In the genomic region with DNA sequence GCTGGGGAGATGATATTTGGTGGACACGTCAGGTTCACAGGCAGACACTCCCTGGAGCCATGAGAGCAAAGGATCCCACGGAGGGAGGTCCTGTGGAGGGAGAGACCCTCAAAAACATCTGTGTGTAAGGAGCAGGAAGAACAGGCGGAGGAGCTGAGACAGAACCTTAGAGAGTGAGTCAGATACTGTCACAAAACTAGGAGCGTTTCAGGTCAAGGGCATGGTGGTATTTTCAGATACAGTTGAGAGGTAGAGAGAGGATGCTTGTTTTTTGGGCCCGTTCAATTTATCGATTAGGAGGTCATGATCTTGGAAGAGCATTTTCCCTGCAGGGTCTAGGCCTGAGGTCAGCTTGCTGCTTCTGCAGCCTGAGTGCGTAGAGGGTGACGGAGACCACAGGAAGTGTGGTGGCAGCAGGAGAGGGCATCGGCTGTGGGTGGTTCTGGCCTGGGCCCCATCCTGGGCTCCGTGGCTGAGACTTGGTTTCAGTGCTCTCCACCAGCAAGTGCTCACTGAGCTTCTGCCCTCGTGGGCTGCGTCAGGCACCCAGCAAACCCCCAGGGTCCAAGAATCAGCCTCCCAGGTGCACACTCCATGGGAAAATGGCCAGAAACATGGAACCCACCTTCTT, we compare ENCODE assay signal across 16 cellular contexts. TPM values are rescaled to one million over a fixed set of nuclear protein-coding genes. Genes with fewer than 3 reads are reported as not detected.
DNase-seq lines count a peak whose midpoint lies in the region; ATAC-seq and TF ChIP-seq lines count a peak whose summit lies in the region.
"Had no signal": no experiment of that assay in that cellular context is flagged by ENCODE, and none has a peak within 500 bp of the region (broad histone marks: within the 10 kb centered on the region; RNA-seq: fewer than 3 reads in every experiment).

No MANE protein-coding gene starts in this region.

- H3K4me3 ChIP-seq in RWPE2 (ENCODE audit: severe bottlenecking), result no peak overlapping the region
- no peak overlapping the region for H3K4me3 ChIP-seq in esophagus muscularis mucosa
- no peak overlapping the region for H3K4me3 ChIP-seq in sigmoid colon
- H3K4me3 ChIP-seq: breast epithelium, heart right ventricle, lung, stomach had no signal

- no peaks in the 10 kb centered on the region for H3K27me3 ChIP-seq in RWPE2 (ENCODE audit: insufficient read depth, poor library complexity, severe bottlenecking)
- H3K27me3 ChIP-seq in esophagus muscularis mucosa, result no peaks in the 10 kb centered on the region
- no peaks in the 10 kb centered on the region for H3K27me3 ChIP-seq in sigmoid colon
- H3K27me3 ChIP-seq: breast epithelium, heart right ventricle, stomach had no signal

- peaks cover 12% of the 10 kb centered on the region for H3K4me1 Mint-ChIP-seq in activated T-cell treated with anti-CD3 and anti-CD28 coated beads, Interleukin-2, amount 50 U/mL, for 24 hours (ENCODE audit: low read depth)

- intact Hi-C loops in esophagus muscularis mucosa (cut with DNase I), result no loop called here
- intact Hi-C loops in sigmoid colon (cut with DNase I), result no loop called here

- no peak for DNase-seq in activated T-cell treated with anti-CD3 and anti-CD28 coated beads, Interleukin-2, amount 50 U/mL, for 24 hours
- no peak for DNase-seq in activated T-cell treated with anti-CD3 and anti-CD28 coated beads, Interleukin-2, amount 50 U/mL, for 1 hour
- DNase-seq in RWPE2 (ENCODE audit: low spot score) (no peak), esophagus muscularis mucosa (ENCODE audit: extremely low spot score) (no peak), sigmoid colon (no peak), NCI-H748 (lab: John Stamatoyannopoulos, UW; ENCODE audit: unreplicated experiment) (no peak), NCI-H2227 treated with DMSO at 0.1 percent for 48 hours (lab: John Stamatoyannopoulos, UW) (no peak), A172 (ENCODE audit: low spot score) (no peak)
- DNase-seq: activated naive CD8-positive, alpha-beta T cell treated with anti-CD3 and anti-CD28 coated beads, Interleukin-2, amount 10 ng/mL, durations not matched to agents 7 days and 5 days; heart right ventricle; NCI-H146; NCI-H446; stomach had no signal

- no peaks in the 10 kb centered on the region for H3K9me3 ChIP-seq in RWPE2 (ENCODE audit: severe bottlenecking)
- H3K9me3 ChIP-seq in esophagus muscularis mucosa, result no peaks in the 10 kb centered on the region
- no peaks in the 10 kb centered on the region for H3K9me3 ChIP-seq in sigmoid colon
- H3K9me3 ChIP-seq: breast epithelium, heart right ventricle, stomach had no signal

- peak overlapping the region; percentile 18 for H3K27ac Mint-ChIP-seq in activated T-cell treated with anti-CD3 and anti-CD28 coated beads, Interleukin-2, amount 50 U/mL, for 24 hours
- H3K27ac Mint-ChIP-seq: activated naive CD8-positive, alpha-beta T cell treated with anti-CD3 and anti-CD28 coated beads, Interleukin-2, amount 10 ng/mL, durations not matched to agents 7 days and 5 days had no signal

- no peak for TF ChIP-seq POLR2A in esophagus muscularis mucosa (IDR thresholded peaks at IDR 0.05; ENCODE audit: low read depth)
- no peak for TF ChIP-seq POLR2A in sigmoid colon (IDR thresholded peaks at IDR 0.05)

- H3K27ac ChIP-seq in RWPE2 (ENCODE audit: poor library complexity, severe bottlenecking) (peak overlapping the region; percentile 18), esophagus muscularis mucosa (replicated peaks in 1 of 4) (peak overlapping the region; percentile 45 to 51 (median 48)), sigmoid colon (peak overlapping the region in 3 of 4 donors; percentile 31 to 57 (median 40))
- H3K27ac ChIP-seq: breast epithelium, heart right ventricle had no signal

- H3K4me1 ChIP-seq in RWPE2 (ENCODE audit: insufficient read depth, poor library complexity, severe bottlenecking) (peaks cover 4% of the 10 kb centered on the region), esophagus muscularis mucosa (peaks cover 3 to 87% (median 77%) of the 10 kb centered on the region in 4 donors), sigmoid colon (peaks cover 0 to 72% (median 27%) of the 10 kb centered on the region in 4 donors)

- H3K4me3 Mint-ChIP-seq in activated T-cell treated with anti-CD3 and anti-CD28 coated beads, Interleukin-2, amount 50 U/mL, for 24 hours, result no peak overlapping the region
- H3K4me3 Mint-ChIP-seq: activated naive CD8-positive, alpha-beta T cell treated with anti-CD3 and anti-CD28 coated beads, Interleukin-2, amount 10 ng/mL, durations not matched to agents 7 days and 5 days had no signal

- TF ChIP-seq EP300 in esophagus muscularis mucosa (IDR thresholded peaks at IDR 0.05) (no peak), sigmoid colon (IDR thresholded peaks at IDR 0.05) (no peak)

- H3K9me3 Mint-ChIP-seq in activated T-cell treated with anti-CD3 and anti-CD28 coated beads, Interleukin-2, amount 50 U/mL, for 24 hours, result no peaks in the 10 kb centered on the region
- H3K9me3 Mint-ChIP-seq: activated naive CD8-positive, alpha-beta T cell treated with anti-CD3 and anti-CD28 coated beads, Interleukin-2, amount 10 ng/mL, durations not matched to agents 7 days and 5 days had no signal

- no peaks in the 10 kb centered on the region for H3K27me3 Mint-ChIP-seq in activated T-cell treated with anti-CD3 and anti-CD28 coated beads, Interleukin-2, amount 50 U/mL, for 24 hours
- H3K27me3 Mint-ChIP-seq: activated naive CD8-positive, alpha-beta T cell treated with anti-CD3 and anti-CD28 coated beads, Interleukin-2, amount 10 ng/mL, durations not matched to agents 7 days and 5 days had no signal

- H3K36me3 ChIP-seq in RWPE2 (ENCODE audit: low read depth) (no peaks in the 10 kb centered on the region), esophagus muscularis mucosa (peaks cover 0 to 3% (median 0%) of the 10 kb centered on the region in 4 donors), sigmoid colon (peaks cover 0 to 3% (median 0%) of the 10 kb centered on the region in 4 donors)
- H3K36me3 ChIP-seq: breast epithelium, heart right ventricle, stomach had no signal

- no peak for ATAC-seq in RWPE2 (ENCODE audit: low read depth)
- ATAC-seq: HCT116, heart right ventricle had no signal

- WGBS in esophagus muscularis mucosa, result 72% methylated on average over 11 of the region's 12 CpGs
- 77 to 90% methylated on average over 12 of the region's 12 CpGs for WGBS in sigmoid colon, 2 donors

- no peaks in the 10 kb centered on the region for H3K36me3 Mint-ChIP-seq in activated T-cell treated with anti-CD3 and anti-CD28 coated beads, Interleukin-2, amount 50 U/mL, for 24 hours (ENCODE audit: low read depth)
- H3K36me3 Mint-ChIP-seq: activated naive CD8-positive, alpha-beta T cell treated with anti-CD3 and anti-CD28 coated beads, Interleukin-2, amount 10 ng/mL, durations not matched to agents 7 days and 5 days had no signal

- TF ChIP-seq CTCF in RWPE2 (IDR thresholded peaks at IDR 0.05; ENCODE audit: poor library complexity, severe bottlenecking) (no peak), esophagus muscularis mucosa (IDR thresholded peaks at IDR 0.05) (no peak), sigmoid colon (IDR thresholded peaks at IDR 0.05) (no peak)

RNA-seq across cellular contexts. Expression of a gene that starts 39.9 kb away (rescaled TPM):
- total RNA-seq in esophagus muscularis mucosa (100 to 1,000 TPM in 2 of 4 donors, 10 to 100 TPM in 2; 61.0 to 104 (median 97.4) TPM), sigmoid colon (10 to 100 TPM; 17.4 to 34.3 (median 24.1) TPM)
- 10 to 100 TPM; 25.7 to 31.2 (median 26.4) TPM for polyA plus RNA-seq in sigmoid colon
- 8.7 and 15.0 TPM in 2 replicates for total RNA-seq in A172 (2014; rRNA removed; shearing (Covaris generic))
